ENCODE assay signal across 21 cellular contexts in the genomic region with DNA sequence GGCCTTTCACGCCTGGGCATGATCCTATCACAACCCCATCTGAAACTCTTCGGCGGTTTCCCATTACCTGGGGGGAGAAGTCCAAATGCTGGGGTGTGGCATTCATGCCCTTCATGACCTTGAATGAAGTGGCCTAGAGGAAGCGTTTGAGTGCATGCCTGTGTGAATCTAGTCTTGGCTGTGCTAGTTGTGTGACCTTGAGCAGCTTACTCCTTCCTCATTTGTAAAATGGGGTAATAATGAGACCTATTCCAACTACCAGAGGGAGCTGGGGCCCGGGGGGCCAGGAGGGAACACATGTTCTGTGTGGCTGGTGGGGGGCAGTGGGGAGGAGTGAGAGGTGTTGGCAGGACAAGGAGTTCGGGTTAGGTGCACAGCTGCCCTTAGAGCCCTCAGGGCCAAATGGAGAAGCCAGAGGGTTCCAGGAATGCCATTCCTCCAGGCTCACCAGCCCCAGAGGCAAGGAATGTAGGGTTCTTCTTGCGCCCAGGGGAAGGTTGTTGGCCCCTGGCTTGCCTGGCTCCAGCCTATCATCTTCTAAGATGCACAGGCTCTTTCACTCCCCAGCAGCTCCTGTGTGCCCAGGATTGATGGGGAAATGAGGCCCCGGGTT. TPM values are rescaled to one million over a fixed set of nuclear protein-coding genes. Genes with fewer than 3 reads are reported as not detected.
"Had no signal": no experiment of that assay in that cellular context is flagged by ENCODE, and none has a peak within 500 bp of the region (broad histone marks: within the 10 kb centered on the region; RNA-seq: fewer than 3 reads in every experiment).

No MANE protein-coding gene starts in this region.

- ATAC-seq: activated CD4-positive, CD25-positive, alpha-beta regulatory T cell treated with anti-CD3 and anti-CD28 coated beads, Interleukin-2, amount 50 U/mL, for 24 hours; activated T-cell treated with anti-CD3 and anti-CD28 coated beads, Interleukin-2, amount 50 U/mL, for 4 hours; effector memory CD8-positive, alpha-beta T cell; esophagus mucosa; lower lobe of right lung; naive thymus-derived CD8-positive, alpha-beta T cell; stimulated activated naive CD8-positive, alpha-beta T cell treated with anti-CD3 and anti-CD28 coated beads, Interleukin-15, amount 100 ng/mL, for 72 hours had no signal

- DNase-seq: activated CD4-positive, alpha-beta T cell treated with anti-CD3 and anti-CD28 coated beads, Interleukin-2, amount 50 U/mL, for 1 hour; activated CD8-positive, alpha-beta memory T cell treated with anti-CD3 and anti-CD28 coated beads, Interleukin-2, amount 50 U/mL, for 48 hours; activated naive CD4-positive, alpha-beta T cell; activated naive CD8-positive, alpha-beta T cell treated with anti-CD3 and anti-CD28 coated beads, Interleukin-2, amount 10 ng/mL, durations not matched to agents 7 days and 5 days; activated T-cell treated with anti-CD3 and anti-CD28 coated beads, Interleukin-2, amount 50 U/mL, for 4 hours; amniotic stem cell; colonic mucosa; dorsolateral prefrontal cortex; effector memory CD8-positive, alpha-beta T cell; foreskin melanocyte; kidney; lower lobe of right lung; mesendoderm; naive thymus-derived CD8-positive, alpha-beta T cell; stimulated activated CD4-positive, alpha-beta T cell treated with anti-CD3 and anti-CD28 coated beads, Interleukin-4, amount 100 ng/mL, for 4 hours; stimulated activated naive CD8-positive, alpha-beta T cell treated with anti-CD3 and anti-CD28 coated beads, Interleukin-15, amount 100 ng/mL, for 72 hours; tibial artery had no signal

RNA-seq across cellular contexts. Expression of gene RAMP3, which starts 24.8 kb away (rescaled TPM):
- total RNA-seq: activated CD8-positive, alpha-beta memory T cell treated with anti-CD3 and anti-CD28 coated beads for 36 hours; activated naive CD8-positive, alpha-beta T cell treated with anti-CD3 and anti-CD28 coated beads, Interleukin-2, amount 10 ng/mL, durations not matched to agents 7 days and 5 days; activated T-cell treated with anti-CD3 and anti-CD28 coated beads, Interleukin-2, amount 50 U/mL, for 4 hours; endothelial cell of umbilical vein; naive thymus-derived CD8-positive, alpha-beta T cell had no signal
